In genomic region chr3:196227629-196228493, GRCh38 we compare ENCODE assay signal across 15 cellular contexts. TPM values are rescaled to one million over a fixed set of nuclear protein-coding genes. Genes with fewer than 3 reads are reported as not detected.
DNase-seq lines count a peak whose midpoint lies in the region; ATAC-seq, FAIRE-seq and TF ChIP-seq lines count a peak whose summit lies in the region.
"Had no signal": no experiment of that assay in that cellular context is flagged by ENCODE, and none has a peak within 500 bp of the region (broad histone marks: within the 10 kb centered on the region; RNA-seq: fewer than 3 reads in every experiment).

No MANE protein-coding gene starts in this region.

- H4K20me1 ChIP-seq in HCT116 (ENCODE audit: insufficient read depth), result no peaks in the 10 kb centered on the region

- peak; percentile 49 to 50; a peak in 4 of 6 replicates for ATAC-seq in A549
- ATAC-seq in HCT116, result peak; percentile 33; the same call in 1 of the 2 replicates
- ATAC-seq in HG02852 (IDR thresholded peaks at IDR 0.05; ENCODE audit: unreplicated experiment), result no peak
- no peak for ATAC-seq in GM21390 (IDR thresholded peaks at IDR 0.05; ENCODE audit: unreplicated experiment)

- H3K9me3 ChIP-seq in A549 (no peaks in the 10 kb centered on the region), HCT116 (ENCODE audit: control insufficient read depth in 1 of 2, insufficient read depth in 1 of 2, low read depth in 1 of 2, low read length in 2 of 2) (no peaks in the 10 kb centered on the region)
- H3K9me3 ChIP-seq: stomach had no signal

- no peak for TF ChIP-seq EP300 in A549 (IDR thresholded peaks at IDR 0.05)

- no peak overlapping the region for H3K27ac ChIP-seq in A549
- no peak overlapping the region for H3K27ac ChIP-seq in HCT116 (ENCODE audit: low read depth, low read length)
- no peak overlapping the region for H3K27ac ChIP-seq in caudate nucleus (ENCODE audit: low read depth, low read length)
- H3K27ac ChIP-seq in brain microvascular endothelial cell, result no peak overlapping the region
- H3K27ac ChIP-seq: stomach had no signal

- H3K27me3 ChIP-seq in HCT116 (ENCODE audit: insufficient read depth, low read length) (no peaks in the 10 kb centered on the region), brain microvascular endothelial cell (replicated peaks) (no peaks in the 10 kb centered on the region)

- CTCF ChIA-PET in A549 (lab: Yijun Ruan, JAX), result interaction anchor here (1.0 to 1.1 kb wide), 3 partner anchors 8 to 13 kb away, joined by 3 read pairs; no protein-coding TSS in a partner anchor
- CTCF ChIA-PET in HCT116 (lab: Charles Lee), result no interaction called here

- H2AFZ ChIP-seq in HCT116 (ENCODE audit: low read depth, low read length, poor library complexity, severe bottlenecking), result no peak overlapping the region

- in situ Hi-C loops in brain microvascular endothelial cell (cut with HindIII; ENCODE audit: low pct_ligation_motif_present, low sequenced_read_pairs), result no loop called here

- peaks cover 9% of the 10 kb centered on the region for H3K4me1 Mint-ChIP-seq in mesothelial cell of epicardium

- DNase-seq in A549 (ENCODE audit: low read depth in 1 of 2, low spot score in 1 of 2) (no peak), HCT116 (ENCODE audit: low read depth, low spot score) (no peak), fibroblast of gingiva (ENCODE audit: low read depth) (peak; percentile 20), mesothelial cell of epicardium (ENCODE audit: low spot score in 2 of 2, unreplicated experiment in 2 of 2) (no peak), caudate nucleus (lab: John Stamatoyannopoulos, UW) (no peak), brain microvascular endothelial cell (no peak)
- DNase-seq: GF-D8, NCI-H1930, stomach had no signal

- H3K27ac Mint-ChIP-seq in mesothelial cell of epicardium, result peak overlapping the region; percentile 78

- no peaks in the 10 kb centered on the region for H3K9me3 Mint-ChIP-seq in mesothelial cell of epicardium
- H3K9me3 Mint-ChIP-seq: activated naive CD4-positive, alpha-beta T cell treated with anti-CD3 and anti-CD28 coated beads, Interleukin-2, amount 50 U/mL, for 72 hours had no signal

- RAD21 ChIA-PET in HCT116 (lab: Charles Lee; ENCODE audit: low non-redundant PET in 1 of 2, low total read pairs in 2 of 2, uncharacterized antibody in 2 of 2, unreplicated experiment in 2 of 2), result no interaction called here

- FAIRE-seq in A549 (lab: Jason Lieb, UNC), result no peak
- FAIRE-seq: endometrium, H54 had no signal

- H3K4me3 ChIP-seq in A549, result no peak overlapping the region
- no peak overlapping the region for H3K4me3 ChIP-seq in HCT116 (replicated peaks in 1 of 2; ENCODE audit: low read depth in 1 of 2, low read length in 2 of 2)
- no peak overlapping the region for H3K4me3 ChIP-seq in brain microvascular endothelial cell (ENCODE audit: low read depth, low read length)
- H3K4me3 ChIP-seq: stomach had no signal

- POLR2A ChIA-PET in A549 (lab: Yijun Ruan, JAX) (no interaction called here), HCT116 (lab: Charles Lee) (no interaction called here)

- no peaks in the 10 kb centered on the region for H3K27me3 Mint-ChIP-seq in mesothelial cell of epicardium (ENCODE audit: low read depth)

- no TSS peak for BruUV-seq in HCT116 (replicated peaks; lab: Mats Ljungman, UMichigan)

- H3K4me3 Mint-ChIP-seq in mesothelial cell of epicardium, result no peak overlapping the region

- H3K4me1 ChIP-seq in A549 (no peaks in the 10 kb centered on the region), HCT116 (ENCODE audit: control insufficient read depth in 1 of 2, insufficient read depth in 2 of 2, low read length in 2 of 2) (no peaks in the 10 kb centered on the region)

- no peaks in the 10 kb centered on the region for H3K36me3 Mint-ChIP-seq in mesothelial cell of epicardium
- H3K36me3 Mint-ChIP-seq: activated naive CD4-positive, alpha-beta T cell treated with anti-CD3 and anti-CD28 coated beads, Interleukin-2, amount 50 U/mL, for 72 hours had no signal

- TF ChIP-seq CTCF in A549 (IDR thresholded peaks at IDR 0.05), result no peak
- no peak for TF ChIP-seq CTCF in HCT116 (IDR thresholded peaks at IDR 0.05 in 2 of 3, conservative IDR thresholded peaks at IDR 0.05 in 1 of 3; ENCODE audit: borderline replicate concordance in 1 of 3, insufficient read depth in 1 of 3, low read depth in 2 of 3, low read length in 2 of 3)
- TF ChIP-seq CTCF in mesothelial cell of epicardium (IDR thresholded peaks at IDR 0.05; ENCODE audit: unreplicated experiment), result no peak
- TF ChIP-seq CTCF in brain microvascular endothelial cell (IDR thresholded peaks at IDR 0.05; ENCODE audit: low read depth, low read length, missing control alignments), result no peak

- TF ChIP-seq POLR2A in A549 (IDR thresholded peaks at IDR 0.05; ENCODE audit: low read length), result no peak
- TF ChIP-seq POLR2A in HCT116 (IDR thresholded peaks at IDR 0.05; ENCODE audit: borderline replicate concordance, extremely low read depth, insufficient read depth, insufficient read length), result no peak

- no peak overlapping the region for H3K9ac ChIP-seq in HCT116 (ENCODE audit: low read length)

- H3K4me2 ChIP-seq in A549 (no peak overlapping the region), HCT116 (ENCODE audit: low read length) (no peak overlapping the region)

- H3K79me2 ChIP-seq in HCT116 (ENCODE audit: insufficient read depth, low read length), result no peaks in the 10 kb centered on the region

- no peaks in the 10 kb centered on the region for H3K36me3 ChIP-seq in HCT116 (ENCODE audit: control insufficient read depth in 1 of 2, insufficient read depth in 2 of 2, low read length in 2 of 2)
- no peaks in the 10 kb centered on the region for H3K36me3 ChIP-seq in brain microvascular endothelial cell (replicated peaks)

- no peak for TF ChIP-seq RAD21 in A549 (conservative IDR thresholded peaks at IDR 0.05 in 1 of 2, IDR thresholded peaks at IDR 0.05 in 1 of 2)
- no peak for TF ChIP-seq RAD21 in HCT116 (IDR thresholded peaks at IDR 0.05; ENCODE audit: low read depth)

- intact Hi-C loops in HCT116 (cut with micrococcal nuclease), result no loop called here

- WGBS in A549 (ENCODE audit: missing lambda C conversion rate), result 61% methylated on average over 23 of the region's 24 CpGs

- no peaks in the 10 kb centered on the region for H3K9me2 ChIP-seq in HCT116 (ENCODE audit: insufficient read depth)

TF ChIP-seq in A549, 52 proteins besides CTCF, POLR2A, EP300 and RAD21 (continues in another document):
- TF ChIP-seq HDAC2 (IDR thresholded peaks at IDR 0.05) (no peak), TFCP2L1 (CRISPR knock-in tag; IDR thresholded peaks at IDR 0.05) (no peak), SMC3 (IDR thresholded peaks at IDR 0.05) (no peak), HES2 (IDR thresholded peaks at IDR 0.05) (no peak), ZFP36 (IDR thresholded peaks at IDR 0.05; ENCODE audit: borderline replicate concordance, partially characterized antibody) (no peak)

TF ChIP-seq in HCT116, 20 proteins besides CTCF, POLR2A, EP300 and RAD21 (continues in another document):
- TF ChIP-seq CBX3 (IDR thresholded peaks at IDR 0.05; ENCODE audit: low read depth), result no peak
- no peak for TF ChIP-seq SIN3A (IDR thresholded peaks at IDR 0.05; ENCODE audit: low read depth)
- TF ChIP-seq SP1 (IDR thresholded peaks at IDR 0.05; ENCODE audit: low read depth), result no peak

RNA-seq across cellular contexts. Expression of gene SLC51A, which starts 11.5 kb away (rescaled TPM):
- polyA plus RNA-seq in A549 (2011; rRNA removed) (not detected in 2 replicates), A549 (2017; fragmentation: RNase III; extraction: RNeasy Plus Mini Kit Qiagen cat#74134 plus additional on column Dnase treatment) (not detected in 3 replicates)
- polyA plus RNA-seq in A549 (2012; cell fraction: cytosol; rRNA removed), result 0.04 TPM in 1 of 2 replicates, not detected in the other
- polyA plus RNA-seq in A549 (2012; cell fraction: nucleus; rRNA removed), result not detected in 2 replicates
- not detected in 2 replicates for polyA minus RNA-seq in A549 (2011; rRNA and poly(A)+ RNA removed)
- total RNA-seq in HCT116 (2021; ENCODE audit: unreplicated experiment) (not detected), mesothelial cell of epicardium (0.57 to 0.80 TPM in 2 of 3 replicates, not detected in the other)
- 0.94 and 1.5 TPM in 2 replicates for polyA plus RNA-seq in HCT116 (2012)
- total RNA-seq: activated naive CD4-positive, alpha-beta T cell treated with anti-CD3 and anti-CD28 coated beads, Interleukin-2, amount 50 U/mL, for 72 hours had no signal
- polyA plus RNA-seq: neural cell had no signal

RNA-seq across cellular contexts. Expression of gene ZDHHC19, which starts 16.7 kb away (rescaled TPM):
- not detected in 2 replicates for polyA plus RNA-seq in A549 (2011; rRNA removed)
- polyA plus RNA-seq in A549 (2012; cell fraction: cytosol; rRNA removed), result not detected in 2 replicates
- polyA plus RNA-seq in A549 (2012; cell fraction: nucleus; rRNA removed), result 0.18 and 0.26 TPM in 2 replicates
- polyA plus RNA-seq in A549 (2017; fragmentation: RNase III; extraction: RNeasy Plus Mini Kit Qiagen cat#74134 plus additional on column Dnase treatment), result 0.12 to 0.15 TPM in 2 of 3 replicates, not detected in the other
- polyA minus RNA-seq in A549 (2011; rRNA and poly(A)+ RNA removed), result 0.37 TPM in 1 of 2 replicates, not detected in the other
- not detected for total RNA-seq in HCT116 (2021; ENCODE audit: unreplicated experiment)
- not detected in 2 replicates for polyA plus RNA-seq in HCT116 (2012)
- total RNA-seq in mesothelial cell of epicardium, result 0.31 to 0.34 TPM in 2 of 3 replicates, not detected in the other
- total RNA-seq: activated naive CD4-positive, alpha-beta T cell treated with anti-CD3 and anti-CD28 coated beads, Interleukin-2, amount 50 U/mL, for 72 hours; stomach had no signal

RNA-seq across cellular contexts. Expression of gene PCYT1A, which starts 59.7 kb away (rescaled TPM):
- 45.4 and 48.0 TPM in 2 replicates for polyA plus RNA-seq in A549 (2011; rRNA removed)
- polyA plus RNA-seq in A549 (2012; cell fraction: cytosol; rRNA removed), result 30.4 and 31.8 TPM in 2 replicates
- polyA plus RNA-seq in A549 (2012; cell fraction: nucleus; rRNA removed), result 34.7 and 34.9 TPM in 2 replicates
- polyA plus RNA-seq in A549 (2017; fragmentation: RNase III; extraction: RNeasy Plus Mini Kit Qiagen cat#74134 plus additional on column Dnase treatment), result 41.6 to 44.7 TPM (median 41.9 TPM) in 3 replicates
- 100 and 151 TPM in 2 replicates for polyA minus RNA-seq in A549 (2011; rRNA and poly(A)+ RNA removed)
- total RNA-seq in HCT116 (2021; ENCODE audit: unreplicated experiment), result 32.1 TPM
- polyA plus RNA-seq in HCT116 (2012), result 25.4 and 30.4 TPM in 2 replicates
- 37.3 to 40.0 TPM (median 38.8 TPM) in 3 replicates for total RNA-seq in mesothelial cell of epicardium

Comparison
In these comparisons a context has a peak if more than half of its experiments do, and no peak if none do; other contexts are left out.
1. ATAC-seq: peak in A549 (2 of 2) and HCT116 (single experiment); none in HG02852 (single experiment) and GM21390 (single experiment).